Comparison of ENCODE assay signal across 18 cellular contexts in the genomic region with DNA sequence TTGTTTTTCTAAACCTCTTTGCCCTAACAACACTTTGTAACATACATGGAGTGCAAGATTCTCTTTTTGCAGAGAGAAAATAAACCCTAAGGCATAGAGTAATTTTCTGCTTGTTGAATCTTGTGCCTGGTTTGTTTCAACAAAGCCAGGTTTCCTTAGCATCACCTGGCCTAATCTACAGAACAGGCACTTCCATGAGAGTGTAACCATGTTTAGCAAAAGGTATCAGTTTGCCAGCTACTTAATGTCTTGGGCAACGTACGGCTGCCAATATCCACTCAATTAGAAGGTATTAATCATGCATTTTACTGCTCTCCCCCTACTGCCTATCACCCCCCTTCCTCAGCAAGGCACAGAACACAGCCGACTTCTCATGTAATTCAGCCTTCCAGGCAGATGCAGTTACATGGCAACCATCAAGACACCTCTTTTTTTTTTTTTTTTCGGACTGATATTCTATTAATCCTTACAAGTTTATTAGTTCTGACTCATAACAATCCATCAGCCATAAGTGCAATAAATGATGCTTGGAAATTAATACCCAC.
DNase-seq lines count a peak whose midpoint lies in the region; ATAC-seq, FAIRE-seq and TF ChIP-seq lines count a peak whose summit lies in the region.
"Had no signal": no experiment of that assay in that cellular context is flagged by ENCODE, and none has a peak within 500 bp of the region (broad histone marks: within the 10 kb centered on the region; RNA-seq: fewer than 3 reads in every experiment).

No MANE protein-coding gene starts in this region.

- H3K27me3 ChIP-seq in WERI-Rb-1 (ENCODE audit: insufficient read depth, low read depth, severe bottlenecking) (no peaks in the 10 kb centered on the region), neural cell (ENCODE audit: insufficient read depth, low read depth, low read length) (no peaks in the 10 kb centered on the region)
- H3K27me3 ChIP-seq: BLaER1 treated with 17β-estradiol and CSF1 and Interleukin-3, amounts not matched to agents 10 nM and 100 nM; left lung; pancreas; Peyer's patch had no signal

- H3K9me3 ChIP-seq in WERI-Rb-1 (ENCODE audit: severe bottlenecking) (no peaks in the 10 kb centered on the region), neural cell (ENCODE audit: low read length) (no peaks in the 10 kb centered on the region), kidney (ENCODE audit: control insufficient read depth in 1 of 2, low read length in 2 of 2) (no peaks in the 10 kb centered on the region)
- H3K9me3 ChIP-seq: BLaER1 treated with 17β-estradiol and CSF1 and Interleukin-3, amounts not matched to agents 10 nM and 100 nM; left lung; pancreas; Peyer's patch; thoracic aorta had no signal

- TF ChIP-seq EP300 in neural cell (conservative IDR thresholded peaks at IDR 0.05; ENCODE audit: poor library complexity, severe bottlenecking), result no peak

- H4K20me1 ChIP-seq in neural cell (ENCODE audit: insufficient read depth), result no peaks in the 10 kb centered on the region

- no peaks in the 10 kb centered on the region for H3K9me2 ChIP-seq in neural cell (ENCODE audit: insufficient read depth, low read length)

- no peak overlapping the region for H3K4me2 ChIP-seq in neural cell (ENCODE audit: low read length)

- H3K36me3 ChIP-seq in WERI-Rb-1 (no peaks in the 10 kb centered on the region), neural cell (ENCODE audit: insufficient read depth, low read length) (no peaks in the 10 kb centered on the region), kidney (ENCODE audit: control insufficient read depth in 1 of 2, insufficient read depth in 2 of 2, low read length in 2 of 2) (no peaks in the 10 kb centered on the region)
- H3K36me3 ChIP-seq: BLaER1 treated with 17β-estradiol and CSF1 and Interleukin-3, amounts not matched to agents 10 nM and 100 nM; left lung; pancreas; Peyer's patch; thoracic aorta had no signal

- ATAC-seq in HG03175 (IDR thresholded peaks at IDR 0.05; ENCODE audit: unreplicated experiment), result no peak
- ATAC-seq: activated T-cell treated with anti-CD3 and anti-CD28 coated beads, Interleukin-2, amount 50 U/mL, for 72 hours had no signal

- H3K9ac ChIP-seq in neural cell (ENCODE audit: low read length) (peak overlapping the region; percentile 20), kidney (ENCODE audit: low read length in 2 of 2) (no peak overlapping the region)
- H3K9ac ChIP-seq: BLaER1 treated with 17β-estradiol and CSF1 and Interleukin-3, amounts not matched to agents 10 nM and 100 nM had no signal

- no peak for TF ChIP-seq RAD21 in neural cell (conservative IDR thresholded peaks at IDR 0.05)

- DNase-seq in NCI-H1105 treated with DMSO at 0.1 percent for 48 hours (lab: John Stamatoyannopoulos, UW), result peak; percentile 92
- DNase-seq in NCI-H2081 treated with DMSO at 0.1 percent for 48 hours (lab: John Stamatoyannopoulos, UW), result peak; percentile 83
- no peak for DNase-seq in WERI-Rb-1
- DNase-seq in kidney, result no peak
- no peak for DNase-seq in NCI-H187 (lab: John Stamatoyannopoulos, UW)
- DNase-seq: activated CD4-positive, alpha-beta memory T cell treated with anti-CD3 and anti-CD28 coated beads for 36 hours; activated naive CD8-positive, alpha-beta T cell treated with anti-CD3 and anti-CD28 coated beads, Interleukin-2, amount 10 ng/mL, durations not matched to agents 7 days and 5 days; activated T-cell treated with anti-CD3 and anti-CD28 coated beads, Interleukin-2, amount 50 U/mL, for 72 hours; hypothalamus; left lung; NCI-H526; pancreas; Peyer's patch had no signal

- TF ChIP-seq CTCF in WERI-Rb-1 (IDR thresholded peaks at IDR 0.05; ENCODE audit: low read depth, low read length), result no peak
- no peak for TF ChIP-seq CTCF in neural cell (IDR thresholded peaks at IDR 0.05; ENCODE audit: poor library complexity, severe bottlenecking)
- no peak for TF ChIP-seq CTCF in kidney (IDR thresholded peaks at IDR 0.05; ENCODE audit: borderline replicate concordance, extremely low read depth, insufficient read depth)

- peaks cover 7 to 9% of the 10 kb centered on the region in 2 donors for H3K4me1 ChIP-seq in kidney (ENCODE audit: control insufficient read depth in 1 of 2, insufficient read depth in 1 of 2, low read depth in 1 of 2, low read length in 2 of 2)
- H3K4me1 ChIP-seq: pancreas, Peyer's patch had no signal

- intact Hi-C loops in kidney (cut with DNase I), result no loop called here

- H3K79me2 ChIP-seq in neural cell (replicated peaks; ENCODE audit: insufficient read depth, low read length), result no peaks in the 10 kb centered on the region

- FAIRE-seq in kidney (lab: Jason Lieb, UNC), result no peak
- FAIRE-seq: pancreas, TTC549 had no signal

- H2AFZ ChIP-seq in neural cell (ENCODE audit: low read depth, low read length), result no peak overlapping the region

- H3K4me3 ChIP-seq in WERI-Rb-1 (ENCODE audit: low read depth, low read length) (no peak overlapping the region), neural cell (ENCODE audit: low read length) (peak overlapping the region; percentile 20), kidney (ENCODE audit: low read length in 2 of 2) (no peak overlapping the region)
- H3K4me3 ChIP-seq: BLaER1 treated with 17β-estradiol and CSF1 and Interleukin-3, amounts not matched to agents 10 nM and 100 nM; left lung; pancreas; Peyer's patch; thoracic aorta had no signal

- no peaks in the 10 kb centered on the region for H3F3A ChIP-seq in neural cell (ENCODE audit: insufficient read depth, low read length, poor library complexity, severe bottlenecking)

- H3K27ac ChIP-seq in WERI-Rb-1 (peak overlapping the region; percentile 35), neural cell (ENCODE audit: low read length) (peak overlapping the region; percentile 29), kidney (ENCODE audit: low read depth in 2 of 2, low read length in 2 of 2) (no peak overlapping the region)
- H3K27ac ChIP-seq: BLaER1 treated with 17β-estradiol and CSF1 and Interleukin-3, amounts not matched to agents 10 nM and 100 nM; left lung; pancreas; Peyer's patch; thoracic aorta had no signal

TF ChIP-seq in neural cell, 6 proteins besides CTCF, POLR2A, EP300 and RAD21:
- TF ChIP-seq SMC3 (conservative IDR thresholded peaks at IDR 0.05; ENCODE audit: poor library complexity) (peak; percentile 35), MXI1 (conservative IDR thresholded peaks at IDR 0.05; ENCODE audit: poor library complexity, severe bottlenecking) (no peak)

Comparison
In these comparisons a context has a peak if more than half of its experiments do, and no peak if none do; other contexts are left out.
1. DNase-seq: peak in NCI-H1105 treated with DMSO at 0.1 percent for 48 hours (single experiment) and NCI-H2081 treated with DMSO at 0.1 percent for 48 hours (single experiment); none in WERI-Rb-1 (single experiment), kidney (single experiment) and NCI-H187 (0 of 2).
2. H3K27ac ChIP-seq: peak in WERI-Rb-1 (single experiment) and neural cell (single experiment); none in kidney (0 of 2).